Comparison of ENCODE assay signal across 1 cellular context in the genomic region with DNA sequence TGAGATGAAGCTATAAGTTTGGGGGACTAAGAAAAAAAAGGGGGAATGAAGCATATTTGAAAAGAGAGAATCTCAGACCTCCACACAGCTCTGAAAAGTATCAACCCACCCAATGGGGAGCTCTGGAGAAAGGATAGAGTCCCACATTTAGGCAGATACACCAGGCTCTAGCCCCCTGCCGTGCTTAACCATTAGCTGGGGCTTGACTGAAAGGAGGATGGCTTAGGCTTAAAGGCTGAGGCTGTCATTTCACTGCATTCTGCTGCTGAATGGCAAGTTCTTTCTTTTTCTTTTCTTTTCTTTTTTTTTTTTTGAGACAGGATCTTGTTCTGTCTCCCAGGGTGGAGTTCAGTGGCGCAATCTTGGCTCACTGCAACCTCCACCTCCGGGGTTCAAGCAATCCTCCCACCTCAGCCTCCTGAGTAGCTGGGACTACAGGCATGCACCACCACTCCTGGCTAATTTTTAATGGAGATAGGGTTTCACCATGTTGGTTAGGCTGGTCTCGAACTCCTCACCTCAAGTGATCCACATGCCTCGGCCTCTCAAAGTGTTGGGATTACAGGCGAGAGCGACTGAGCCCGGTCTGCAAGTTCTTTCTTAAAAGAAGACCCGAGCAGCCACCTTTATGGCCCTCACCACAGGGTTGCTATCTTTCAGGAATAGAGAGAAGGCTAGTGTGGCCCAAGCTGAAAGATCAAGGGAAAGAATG.
TF ChIP-seq lines count a peak whose summit lies in the region.

No MANE protein-coding gene starts in this region.

TF ChIP-seq in H1, 55 proteins besides CTCF, POLR2A, EP300 and RAD21:
- TF ChIP-seq NANOG (IDR thresholded peaks at IDR 0.05; ENCODE audit: insufficient read depth, low read depth, low read length, poor library complexity, severe bottlenecking), result peak; percentile 25
- no peak for TF ChIP-seq RXRA (IDR thresholded peaks at IDR 0.05; ENCODE audit: insufficient read depth, low read depth, low read length)
- TF ChIP-seq, protein P1, sequence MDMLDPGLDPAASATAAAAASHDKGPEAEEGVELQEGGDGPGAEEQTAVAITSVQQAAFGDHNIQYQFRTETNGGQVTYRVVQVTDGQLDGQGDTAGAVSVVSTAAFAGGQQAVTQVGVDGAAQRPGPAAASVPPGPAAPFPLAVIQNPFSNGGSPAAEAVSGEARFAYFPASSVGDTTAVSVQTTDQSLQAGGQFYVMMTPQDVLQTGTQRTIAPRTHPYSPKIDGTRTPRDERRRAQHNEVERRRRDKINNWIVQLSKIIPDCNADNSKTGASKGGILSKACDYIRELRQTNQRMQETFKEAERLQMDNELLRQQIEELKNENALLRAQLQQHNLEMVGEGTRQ (IDR thresholded peaks at IDR 0.05; ENCODE audit: low read length), result no peak
